ENCODE assay signal across 8 cellular contexts in the genomic region with DNA sequence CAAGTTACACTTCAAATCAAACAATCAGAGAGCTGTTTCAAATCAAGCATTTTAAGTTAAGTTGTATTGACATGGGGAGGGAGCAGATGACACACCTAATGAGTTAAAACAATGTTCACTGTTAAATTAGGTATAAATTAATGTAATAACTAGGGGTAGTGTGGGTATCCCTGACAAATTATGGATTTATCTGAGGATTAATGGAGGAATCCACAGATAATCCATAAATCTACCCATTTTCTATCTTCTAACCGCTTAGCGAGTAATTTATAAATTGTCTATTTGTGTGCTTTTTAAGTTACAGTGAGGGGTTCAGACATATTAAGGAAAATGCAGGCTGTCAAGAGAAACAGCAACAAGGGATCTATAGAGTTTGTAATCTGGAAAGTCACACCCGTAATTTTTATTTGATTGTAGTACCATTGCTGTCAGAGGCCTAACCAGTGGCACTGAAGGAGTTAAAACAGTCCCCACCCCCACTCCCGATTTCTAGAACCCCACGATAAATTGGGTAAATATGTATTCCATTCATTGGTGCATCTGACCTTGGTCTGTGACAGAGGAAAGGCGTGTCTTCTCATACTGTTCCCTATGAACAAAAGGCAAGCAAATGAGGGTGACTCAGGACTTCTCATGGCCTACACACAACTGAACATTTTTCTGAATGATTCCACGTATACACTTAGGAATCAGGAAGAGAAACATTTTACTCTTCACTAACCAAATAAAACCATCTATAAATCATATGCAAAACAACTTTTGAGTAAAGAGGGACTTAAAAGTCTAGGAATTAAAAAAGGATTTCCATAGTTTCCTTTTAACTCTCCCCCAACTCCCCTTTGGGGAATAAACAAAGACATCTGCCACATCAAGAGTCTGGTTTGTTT. TPM values are rescaled to one million over a fixed set of nuclear protein-coding genes. Genes with fewer than 3 reads are reported as not detected.
DNase-seq lines count a peak whose midpoint lies in the region; ATAC-seq and TF ChIP-seq lines count a peak whose summit lies in the region.

No MANE protein-coding gene starts in this region.

- H3K4me1 Mint-ChIP-seq in IgD-negative memory B cell (peaks cover 61 to 76% (median 66%) of the 10 kb centered on the region in 3 donors), MCF 10A (ENCODE audit: insufficient read depth, unreplicated experiment) (peaks cover 60% of the 10 kb centered on the region)
- H3K4me1 Mint-ChIP-seq in stimulated activated naive CD8-positive, alpha-beta T cell treated with anti-CD3 and anti-CD28 coated beads, Interleukin-15, Interleukin-2, amounts not matched to agents 100 ng/mL and 50 ng/mL, for 24 hours (ENCODE audit: low read depth): peaks cover 88% of the 10 kb centered on the region

- H3K9me3 Mint-ChIP-seq in IgD-negative memory B cell (peaks cover 0 to 1% (median 0%) of the 10 kb centered on the region in 3 donors), MCF 10A (ENCODE audit: unreplicated experiment) (no peaks in the 10 kb centered on the region)
- no peaks in the 10 kb centered on the region for H3K9me3 Mint-ChIP-seq in stimulated activated naive CD8-positive, alpha-beta T cell treated with anti-CD3 and anti-CD28 coated beads, Interleukin-15, Interleukin-2, amounts not matched to agents 100 ng/mL and 50 ng/mL, for 24 hours

- H3K27ac Mint-ChIP-seq in IgD-negative memory B cell (peak overlapping the region; percentile 93 to 96 (median 96)), MCF 10A (ENCODE audit: low read depth, unreplicated experiment) (peak overlapping the region; percentile 96)
- H3K27ac Mint-ChIP-seq in stimulated activated naive CD8-positive, alpha-beta T cell treated with anti-CD3 and anti-CD28 coated beads, Interleukin-15, Interleukin-2, amounts not matched to agents 100 ng/mL and 50 ng/mL, for 24 hours: peak overlapping the region; percentile 84

- POLR2A ChIA-PET in MCF 10A (lab: Yijun Ruan, JAX): interaction anchor here (0.7 to 20.9 kb wide), 29 partner anchors 10 to 526 kb away, joined by 3 to 904 read pairs (median 49); a partner anchor contains a TSS

- ATAC-seq in left colon: peak; percentile 38
- no peak for ATAC-seq in GM18867 (IDR thresholded peaks at IDR 0.05; ENCODE audit: unreplicated experiment)
- no peak for ATAC-seq in HG03095 (IDR thresholded peaks at IDR 0.05; ENCODE audit: unreplicated experiment)

- H3K4me3 Mint-ChIP-seq in IgD-negative memory B cell (peak overlapping the region; percentile 49 to 94 (median 88)), MCF 10A (ENCODE audit: unreplicated experiment) (peak overlapping the region; percentile 88)
- peak overlapping the region; percentile 78 for H3K4me3 Mint-ChIP-seq in stimulated activated naive CD8-positive, alpha-beta T cell treated with anti-CD3 and anti-CD28 coated beads, Interleukin-15, Interleukin-2, amounts not matched to agents 100 ng/mL and 50 ng/mL, for 24 hours

- DNase-seq in DMS153 treated with DMSO at 0.1 percent for 48 hours (lab: John Stamatoyannopoulos, UW; ENCODE audit: unreplicated experiment): peak; percentile 40
- DNase-seq in MCF 10A (ENCODE audit: unreplicated experiment): peak; percentile 97
- peak; percentile 54 to 66 for DNase-seq in left colon

- no peak for TF ChIP-seq CTCF in MCF 10A (IDR thresholded peaks at IDR 0.05; ENCODE audit: unreplicated experiment)

- CTCF ChIA-PET in MCF 10A (lab: Yijun Ruan, JAX): interaction anchor here (0.7 to 6.0 kb wide), 14 partner anchors 9 to 491 kb away, joined by 3 to 41 read pairs (median 4); no protein-coding TSS in a partner anchor

- H3K27me3 Mint-ChIP-seq in IgD-negative memory B cell (no peaks in the 10 kb centered on the region), MCF 10A (ENCODE audit: insufficient read depth, unreplicated experiment) (no peaks in the 10 kb centered on the region)
- no peaks in the 10 kb centered on the region for H3K27me3 Mint-ChIP-seq in stimulated activated naive CD8-positive, alpha-beta T cell treated with anti-CD3 and anti-CD28 coated beads, Interleukin-15, Interleukin-2, amounts not matched to agents 100 ng/mL and 50 ng/mL, for 24 hours

- intact Hi-C loops in MCF 10A (cut with micrococcal nuclease): loop anchor here (1.0 to 10.0 kb wide), 2 partner anchors 69 to 228 kb away; a partner anchor contains a TSS
- intact Hi-C loops in left colon (cut with DNase I, micrococcal nuclease): loop anchor here in 1 of 2 donors (5.0 kb wide), 2 partner anchors 70 to 480 kb away; no protein-coding TSS in a partner anchor

- H3K36me3 Mint-ChIP-seq in IgD-negative memory B cell: peaks cover 8% of the 10 kb centered on the region
- peaks cover 58% of the 10 kb centered on the region for H3K36me3 Mint-ChIP-seq in MCF 10A (ENCODE audit: insufficient read depth, unreplicated experiment)
- peaks cover 56% of the 10 kb centered on the region for H3K36me3 Mint-ChIP-seq in stimulated activated naive CD8-positive, alpha-beta T cell treated with anti-CD3 and anti-CD28 coated beads, Interleukin-15, Interleukin-2, amounts not matched to agents 100 ng/mL and 50 ng/mL, for 24 hours (ENCODE audit: low read depth)

- BruUV-seq in MCF 10A (replicated peaks; lab: Mats Ljungman, UMichigan): no TSS peak

TF ChIP-seq in PFSK-1, 5 proteins besides CTCF, POLR2A, EP300 and RAD21:
- TF ChIP-seq SIN3A (IDR thresholded peaks at IDR 0.05; ENCODE audit: borderline replicate concordance, insufficient read depth, low read length) (peak; percentile 74; the same call in 1 of the 2 replicates), TAF1 (IDR thresholded peaks at IDR 0.05; ENCODE audit: borderline replicate concordance, insufficient read depth, low read length) (no peak), POLR2AphosphoS5 (IDR thresholded peaks at IDR 0.05; ENCODE audit: low read depth, low read length) (peak; percentile 71), FOXP2 (optimal IDR thresholded peaks at IDR 0.05; ENCODE audit: borderline replicate concordance, extremely low read depth, extremely low read length, insufficient read depth) (no peak)
- TF ChIP-seq, protein P1, sequence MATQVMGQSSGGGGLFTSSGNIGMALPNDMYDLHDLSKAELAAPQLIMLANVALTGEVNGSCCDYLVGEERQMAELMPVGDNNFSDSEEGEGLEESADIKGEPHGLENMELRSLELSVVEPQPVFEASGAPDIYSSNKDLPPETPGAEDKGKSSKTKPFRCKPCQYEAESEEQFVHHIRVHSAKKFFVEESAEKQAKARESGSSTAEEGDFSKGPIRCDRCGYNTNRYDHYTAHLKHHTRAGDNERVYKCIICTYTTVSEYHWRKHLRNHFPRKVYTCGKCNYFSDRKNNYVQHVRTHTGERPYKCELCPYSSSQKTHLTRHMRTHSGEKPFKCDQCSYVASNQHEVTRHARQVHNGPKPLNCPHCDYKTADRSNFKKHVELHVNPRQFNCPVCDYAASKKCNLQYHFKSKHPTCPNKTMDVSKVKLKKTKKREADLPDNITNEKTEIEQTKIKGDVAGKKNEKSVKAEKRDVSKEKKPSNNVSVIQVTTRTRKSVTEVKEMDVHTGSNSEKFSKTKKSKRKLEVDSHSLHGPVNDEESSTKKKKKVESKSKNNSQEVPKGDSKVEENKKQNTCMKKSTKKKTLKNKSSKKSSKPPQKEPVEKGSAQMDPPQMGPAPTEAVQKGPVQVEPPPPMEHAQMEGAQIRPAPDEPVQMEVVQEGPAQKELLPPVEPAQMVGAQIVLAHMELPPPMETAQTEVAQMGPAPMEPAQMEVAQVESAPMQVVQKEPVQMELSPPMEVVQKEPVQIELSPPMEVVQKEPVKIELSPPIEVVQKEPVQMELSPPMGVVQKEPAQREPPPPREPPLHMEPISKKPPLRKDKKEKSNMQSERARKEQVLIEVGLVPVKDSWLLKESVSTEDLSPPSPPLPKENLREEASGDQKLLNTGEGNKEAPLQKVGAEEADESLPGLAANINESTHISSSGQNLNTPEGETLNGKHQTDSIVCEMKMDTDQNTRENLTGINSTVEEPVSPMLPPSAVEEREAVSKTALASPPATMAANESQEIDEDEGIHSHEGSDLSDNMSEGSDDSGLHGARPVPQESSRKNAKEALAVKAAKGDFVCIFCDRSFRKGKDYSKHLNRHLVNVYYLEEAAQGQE (IDR thresholded peaks at IDR 0.05; ENCODE audit: insufficient read depth in 1 of 2, low read depth in 2 of 2, low read length in 2 of 2): no peak

RNA-seq across cellular contexts. Expression of a gene that starts 7.4 kb away (rescaled TPM):
- 39.1 TPM for polyA plus RNA-seq in IgD-negative memory B cell
- polyA plus RNA-seq in PFSK-1 (2012; ENCODE audit: insufficient read length, low read depth): 264 TPM
- 149 and 217 TPM in 2 replicates for total RNA-seq in MCF 10A (2022)
- 100 to 1,000 TPM; 176 TPM for total RNA-seq in left colon

Comparison
In these comparisons a context has a peak if more than half of its experiments do, and no peak if none do; other contexts are left out.
1. DNase-seq: peak in every context shown above with its lines; median percentile 97 in MCF 10A; 60 in left colon; 40 in DMS153 treated with DMSO at 0.1 percent for 48 hours.